In the genomic region with DNA sequence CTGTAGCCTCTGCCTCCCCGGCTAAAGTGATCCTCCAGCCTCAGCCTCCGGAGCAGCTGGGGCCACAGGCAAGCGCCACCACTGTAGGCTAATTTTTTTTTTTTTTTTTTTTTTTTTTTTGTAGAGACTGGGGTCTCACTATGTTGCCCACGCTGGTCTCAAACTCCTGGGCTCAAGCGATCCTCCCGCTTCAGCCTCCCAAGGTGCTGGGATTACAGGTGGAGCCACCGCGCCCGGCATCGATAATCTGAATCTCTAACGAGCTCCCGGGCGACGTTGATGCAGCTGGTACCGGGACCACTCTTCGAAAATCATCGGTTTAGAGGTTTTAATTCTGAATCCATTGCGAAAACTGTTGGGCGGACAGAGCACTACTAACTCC, we compare ENCODE assay signal across 8 cellular contexts. TPM values are rescaled to one million over a fixed set of nuclear protein-coding genes. Genes with fewer than 3 reads are reported as not detected.
DNase-seq lines count a peak whose midpoint lies in the region; ATAC-seq and TF ChIP-seq lines count a peak whose summit lies in the region.

No MANE protein-coding gene starts in this region.

- TSS peak; percentile 69 for BruUV-seq in PC-9 (replicated peaks; lab: Mats Ljungman, UMichigan)

- H4K20me1 ChIP-seq in PC-9 (ENCODE audit: insufficient read depth), result no peaks in the 10 kb centered on the region

- H3K4me3 ChIP-seq in PC-9, result peak overlapping the region; percentile 97
- H3K4me3 ChIP-seq in epithelial cell of proximal tubule (ENCODE audit: low read depth, low read length), result peak overlapping the region; percentile 89
- peak overlapping the region; percentile 93 for H3K4me3 ChIP-seq in parathyroid adenoma (ENCODE audit: low read depth, low read length)

- H3K36me3 ChIP-seq in PC-9 (ENCODE audit: low read depth) (no peaks in the 10 kb centered on the region), parathyroid adenoma (ENCODE audit: control insufficient read depth, insufficient read depth, low read length) (no peaks in the 10 kb centered on the region)

- H3K9me2 ChIP-seq in PC-9 (ENCODE audit: insufficient read depth), result no peaks in the 10 kb centered on the region

- POLR2A ChIA-PET in PC-9 (lab: Charles Lee; ENCODE audit: unreplicated experiment), result no interaction called here

- intact Hi-C loops in PC-9 (cut with micrococcal nuclease; ENCODE audit: unreplicated experiment), result loop anchor here (2.0 kb wide), 1 partner anchor 328 kb away; a partner anchor contains a TSS

- peak overlapping the region; percentile 76 for H3K4me2 ChIP-seq in PC-9
- peak overlapping the region; percentile 86 for H3K4me2 ChIP-seq in parathyroid adenoma (ENCODE audit: low read length)

- H2AFZ ChIP-seq in PC-9 (peak overlapping the region; percentile 93), parathyroid adenoma (peak overlapping the region; percentile 95)

- H3K4me1 ChIP-seq in PC-9 (replicated peaks; ENCODE audit: insufficient read depth) (peaks cover 5% of the 10 kb centered on the region; the same call in 1 of the 2 replicates), parathyroid adenoma (no peaks in the 10 kb centered on the region)

- H3F3A ChIP-seq in PC-9 (ENCODE audit: insufficient read depth, low read depth), result peaks cover 9% of the 10 kb centered on the region; the same call in 1 of the 2 replicates

- CTCF ChIA-PET in PC-9 (lab: Charles Lee), result no interaction called here

- H3K9me3 ChIP-seq in PC-9 (ENCODE audit: insufficient read depth, low read depth), result no peaks in the 10 kb centered on the region
- no peaks in the 10 kb centered on the region for H3K9me3 ChIP-seq in parathyroid adenoma (ENCODE audit: control insufficient read depth, low read length)

- H3K79me2 ChIP-seq in PC-9 (ENCODE audit: low read depth) (peaks cover 7% of the 10 kb centered on the region; the same call in 1 of the 2 replicates), parathyroid adenoma (peaks cover 8% of the 10 kb centered on the region)

- no peak for DNase-seq in PC-9
- no peak for DNase-seq in epithelial cell of proximal tubule (ENCODE audit: low read depth)
- DNase-seq in iPS-NIHi7 (ENCODE audit: extremely low spot score), result no peak
- DNase-seq in NOMO-1 treated with DMSO at 0.1 percent for 48 hours (lab: John Stamatoyannopoulos, UW; ENCODE audit: unreplicated experiment), result no peak
- no peak for DNase-seq in OCI-M1 (lab: John Stamatoyannopoulos, UW)

- H3K27ac ChIP-seq in PC-9 (peak overlapping the region; percentile 82), parathyroid adenoma (peak overlapping the region; percentile 90)

- H3K9ac ChIP-seq in parathyroid adenoma, result no peak overlapping the region

- TF ChIP-seq CTCF in PC-9 (conservative IDR thresholded peaks at IDR 0.05), result no peak
- no peak for TF ChIP-seq CTCF in epithelial cell of proximal tubule (conservative IDR thresholded peaks at IDR 0.05; ENCODE audit: low read depth, low read length)
- TF ChIP-seq CTCF in parathyroid adenoma (IDR thresholded peaks at IDR 0.05), result no peak

- H3K27me3 ChIP-seq in PC-9 (ENCODE audit: insufficient read depth, low read depth) (no peaks in the 10 kb centered on the region), parathyroid adenoma (ENCODE audit: control insufficient read depth, insufficient read depth, low read length) (no peaks in the 10 kb centered on the region)

- peak; percentile 0 for ATAC-seq in GM21529 (IDR thresholded peaks at IDR 0.05; ENCODE audit: unreplicated experiment)
- no peak for ATAC-seq in GM21515 (IDR thresholded peaks at IDR 0.05; ENCODE audit: unreplicated experiment)

RNA-seq across cellular contexts. Expression of a gene that starts 0.5 kb away (rescaled TPM):
- total RNA-seq in PC-9 (2021) (6.8 and 6.9 TPM in 2 replicates), epithelial cell of proximal tubule (11.1 and 13.2 TPM in 2 replicates)
